Comparison of ENCODE assay signal across 9 cellular contexts in the genomic region with DNA sequence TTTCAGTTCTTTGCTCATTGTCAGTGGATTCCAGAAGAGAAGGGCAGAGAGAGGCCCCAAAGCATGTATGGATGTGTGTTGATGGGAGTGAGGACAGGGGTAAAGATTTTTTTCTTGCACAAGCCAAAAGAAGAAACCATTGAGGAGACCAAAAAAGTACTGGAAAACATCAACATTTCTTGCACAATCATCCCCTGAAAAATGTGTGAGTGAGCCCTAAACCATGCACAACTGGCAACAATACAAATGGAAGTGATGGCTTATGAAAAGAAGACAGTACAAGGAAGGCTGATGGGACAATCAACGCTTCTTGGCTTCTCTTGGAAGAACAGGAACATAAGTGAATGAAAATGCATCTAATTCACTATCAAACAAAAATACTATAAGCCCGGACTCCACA. TPM values are rescaled to one million over a fixed set of nuclear protein-coding genes. Genes with fewer than 3 reads are reported as not detected.
A peak's percentile ranks its signal among the peaks of the same experiment; 100 is the strongest.
DNase-seq lines count a peak whose midpoint lies in the region; ATAC-seq and TF ChIP-seq lines count a peak whose summit lies in the region.
"Had no signal": no experiment of that assay in that cellular context is flagged by ENCODE, and none has a peak within 500 bp of the region (broad histone marks: within the 10 kb centered on the region; RNA-seq: fewer than 3 reads in every experiment).

No MANE protein-coding gene starts in this region.

- no peak overlapping the region for H3K4me3 ChIP-seq in BLaER1
- no peak overlapping the region for H3K4me3 ChIP-seq in RWPE2 (ENCODE audit: severe bottlenecking)
- H3K4me3 ChIP-seq in fibroblast of pulmonary artery (replicated peaks; ENCODE audit: low read depth, low read length): no peak overlapping the region
- H3K4me3 ChIP-seq in rectal smooth muscle tissue (ENCODE audit: low read length): no peak overlapping the region
- H3K4me3 ChIP-seq in BE2C (ENCODE audit: low read depth, low read length): no peak overlapping the region

- 0 out of 2 replicates have a peak overlapping the region, but pooled peaks have one; percentile 62 for H3K4me2 ChIP-seq in BLaER1

- DNase-seq in RWPE2 (ENCODE audit: low spot score) (no peak), fibroblast of pulmonary artery (ENCODE audit: low read depth) (peak; percentile 92), BE2C (no peak)
- no peak for DNase-seq in activated effector memory CD4-positive, alpha-beta T cell treated with anti-CD3 and anti-CD28 coated beads, Interleukin-2, amount 50 U/mL, for 16 hours
- DNase-seq: stimulated activated CD4-positive, alpha-beta T cell treated with anti-CD3 and anti-CD28 coated beads, Interleukin-4, amount 100 ng/mL, for 1 hour had no signal

- peaks cover under 1% of the 10 kb centered on the region; the same call in 1 of the 2 replicates for H3K27me3 ChIP-seq in BLaER1
- no peaks in the 10 kb centered on the region for H3K27me3 ChIP-seq in RWPE2 (ENCODE audit: insufficient read depth, poor library complexity, severe bottlenecking)
- no peaks in the 10 kb centered on the region for H3K27me3 ChIP-seq in rectal smooth muscle tissue (ENCODE audit: control insufficient read depth, insufficient read depth, low read length)
- no peaks in the 10 kb centered on the region for H3K27me3 ChIP-seq in BE2C

- ATAC-seq in RWPE2 (ENCODE audit: low read depth) (no peak), GM18520 (IDR thresholded peaks at IDR 0.05; ENCODE audit: unreplicated experiment) (no peak), GM18502 (IDR thresholded peaks at IDR 0.05; ENCODE audit: poor library complexity, unreplicated experiment) (no peak)

- H3K4me1 ChIP-seq in BLaER1: peaks cover 23% of the 10 kb centered on the region
- H3K4me1 ChIP-seq in RWPE2 (ENCODE audit: insufficient read depth, poor library complexity, severe bottlenecking): peaks cover 38% of the 10 kb centered on the region
- peaks cover 21% of the 10 kb centered on the region for H3K4me1 ChIP-seq in rectal smooth muscle tissue (ENCODE audit: control insufficient read depth, insufficient read depth, low read length)
- H3K4me1 ChIP-seq in BE2C: no peaks in the 10 kb centered on the region

- H3K9me3 ChIP-seq in BLaER1: no peaks in the 10 kb centered on the region
- H3K9me3 ChIP-seq in RWPE2 (ENCODE audit: severe bottlenecking): no peaks in the 10 kb centered on the region
- H3K9me3 ChIP-seq in BE2C: no peaks in the 10 kb centered on the region

- H4K20me1 ChIP-seq in BLaER1: peaks cover 4% of the 10 kb centered on the region

- no peak for TF ChIP-seq CTCF in RWPE2 (IDR thresholded peaks at IDR 0.05; ENCODE audit: poor library complexity, severe bottlenecking)
- no peak for TF ChIP-seq CTCF in fibroblast of pulmonary artery (IDR thresholded peaks at IDR 0.05; ENCODE audit: low read length, missing control alignments)
- no peak for TF ChIP-seq CTCF in BE2C (IDR thresholded peaks at IDR 0.05; ENCODE audit: low read depth, low read length)

- no peak overlapping the region for H3K9ac ChIP-seq in BLaER1
- H3K9ac ChIP-seq in rectal smooth muscle tissue (ENCODE audit: low read length): no peak overlapping the region

- no peaks in the 10 kb centered on the region for H3K36me3 ChIP-seq in BLaER1
- no peaks in the 10 kb centered on the region for H3K36me3 ChIP-seq in RWPE2 (ENCODE audit: low read depth)
- H3K36me3 ChIP-seq in rectal smooth muscle tissue (ENCODE audit: control insufficient read depth, insufficient read depth, low read length): no peaks in the 10 kb centered on the region
- no peaks in the 10 kb centered on the region for H3K36me3 ChIP-seq in BE2C

- no peak overlapping the region for H3K27ac ChIP-seq in BLaER1
- H3K27ac ChIP-seq in RWPE2 (ENCODE audit: poor library complexity, severe bottlenecking): peak overlapping the region; percentile 98
- peak overlapping the region; percentile 78 for H3K27ac ChIP-seq in rectal smooth muscle tissue (ENCODE audit: low read depth, low read length)

RNA-seq across cellular contexts. Expression of gene SMAD7, which starts 5.6 kb away (rescaled TPM):
- 13.7 TPM for polyA plus RNA-seq in BE2C (2012; ENCODE audit: insufficient read depth, insufficient read length, low read depth)
